20 cellular contexts compared by ENCODE assay signal in genomic region chr7:66198461-66198860, GRCh38. TPM values are rescaled to one million over a fixed set of nuclear protein-coding genes. Genes with fewer than 3 reads are reported as not detected.
DNase-seq lines count a peak whose midpoint lies in the region; ATAC-seq, FAIRE-seq and TF ChIP-seq lines count a peak whose summit lies in the region.
"Had no signal": no experiment of that assay in that cellular context is flagged by ENCODE, and none has a peak within 500 bp of the region (broad histone marks: within the 10 kb centered on the region; RNA-seq: fewer than 3 reads in every experiment).

No MANE protein-coding gene starts in this region.

- H2BK20ac ChIP-seq in H1 (ENCODE audit: low read length), result no peak overlapping the region

- H3K27ac Mint-ChIP-seq in activated naive CD4-positive, alpha-beta T cell treated with anti-CD3 and anti-CD28 coated beads, Interleukin-2, amount 50 U/mL, for 72 hours, result no peak overlapping the region
- H3K27ac Mint-ChIP-seq: CD14-positive monocyte had no signal

- no peaks in the 10 kb centered on the region for H3K9me3 ChIP-seq in right atrium auricular region
- H3K9me3 ChIP-seq in H1 (ENCODE audit: insufficient read depth in 2 of 2, low read depth in 1 of 2, low read length in 1 of 2), result no peaks in the 10 kb centered on the region
- H3K9me3 ChIP-seq in neuronal stem cell (replicated peaks in 1 of 2; ENCODE audit: control insufficient read depth in 2 of 2, insufficient read depth in 1 of 2, low read depth in 1 of 2, low read length in 2 of 2), result no peaks in the 10 kb centered on the region
- H3K9me3 ChIP-seq: Peyer's patch had no signal

- H3K36me3 Mint-ChIP-seq in activated naive CD4-positive, alpha-beta T cell treated with anti-CD3 and anti-CD28 coated beads, Interleukin-2, amount 50 U/mL, for 72 hours, result no peaks in the 10 kb centered on the region
- H3K36me3 Mint-ChIP-seq: CD14-positive monocyte had no signal

- H3K79me1 ChIP-seq in H1 (ENCODE audit: low read depth, low read length), result no peaks in the 10 kb centered on the region
- no peaks in the 10 kb centered on the region for H3K79me1 ChIP-seq in neuronal stem cell (ENCODE audit: low read depth, low read length)

- H3K23me2 ChIP-seq in H1 (ENCODE audit: low read depth, low read length), result no peaks in the 10 kb centered on the region

- H3K23ac ChIP-seq in H1 (ENCODE audit: insufficient read length) (no peak overlapping the region), neuronal stem cell (ENCODE audit: low read depth, low read length, poor library complexity) (no peak overlapping the region)

- no peak overlapping the region for H2BK120ac ChIP-seq in H1 (replicated peaks; ENCODE audit: low read depth, low read length)
- H2BK120ac ChIP-seq in neuronal stem cell (ENCODE audit: low read depth, low read length), result no peak overlapping the region

- no peak overlapping the region for H2AK5ac ChIP-seq in H1 (ENCODE audit: low read depth, low read length)
- H2AK5ac ChIP-seq in neuronal stem cell (ENCODE audit: low read depth, low read length), result no peak overlapping the region

- TF ChIP-seq POLR2A in H1 (IDR thresholded peaks at IDR 0.05; ENCODE audit: control extremely low read depth in 1 of 2, low read depth in 2 of 2, low read length in 2 of 2), result no peak

- H3K9ac ChIP-seq in H1 (replicated peaks in 1 of 4; ENCODE audit: extremely low read depth in 1 of 4, low read depth in 3 of 4, low read length in 3 of 4), result no peak overlapping the region
- no peak overlapping the region for H3K9ac ChIP-seq in neuronal stem cell (ENCODE audit: low read depth, low read length, poor library complexity)
- H3K9ac ChIP-seq: KMS-11 had no signal

- H3K27me3 ChIP-seq in right atrium auricular region (no peaks in the 10 kb centered on the region), H1 (replicated peaks in 1 of 4; ENCODE audit: control insufficient read depth in 3 of 4, extremely low read depth in 1 of 4, insufficient read depth in 3 of 4, low read length in 3 of 4) (no peaks in the 10 kb centered on the region), neuronal stem cell (ENCODE audit: control insufficient read depth in 3 of 3, insufficient read depth in 3 of 3, low read depth in 1 of 3, low read length in 3 of 3) (no peaks in the 10 kb centered on the region)
- H3K27me3 ChIP-seq: Peyer's patch had no signal

- no peaks in the 10 kb centered on the region for H3K4me1 ChIP-seq in right atrium auricular region
- no peaks in the 10 kb centered on the region for H3K4me1 ChIP-seq in H1 (replicated peaks in 1 of 4; ENCODE audit: control insufficient read depth in 3 of 4, insufficient read depth in 4 of 4, low read length in 3 of 4)
- H3K4me1 ChIP-seq in neuronal stem cell (ENCODE audit: control insufficient read depth in 2 of 2, insufficient read depth in 1 of 2, low read depth in 1 of 2, low read length in 2 of 2), result peaks cover 0 to 2% of the 10 kb centered on the region in 2 donors
- H3K4me1 ChIP-seq: Peyer's patch had no signal

- CTCF ChIA-PET in H1 (lab: Charles Lee; ENCODE audit: partially characterized antibody), result interaction anchor here (0.6 to 1.4 kb wide), 4 partner anchors 14 to 771 kb away, joined by 3 to 5 read pairs (median 4); no protein-coding TSS in a partner anchor

- DNase-seq in left ventricle myocardium superior (no peak), right atrium auricular region (ENCODE audit: low spot score) (no peak), H1 (ENCODE audit: low read depth in 1 of 2, low spot score in 2 of 2) (no peak), neuronal stem cell (ENCODE audit: low spot score) (no peak)
- DNase-seq in activated naive CD4-positive, alpha-beta T cell treated with anti-CD3 and anti-CD28 coated beads, Interleukin-2, amount 50 U/mL, for 72 hours (ENCODE audit: low spot score in 2 of 2), result no peak
- DNase-seq: AML-193, DMS 273 treated with DMSO at 0.1 percent for 48 hours, GF-D8, NCI-H1436 treated with DMSO at 0.1 percent for 48 hours, NCI-H2029 treated with DMSO at 0.1 percent for 48 hours, NCI-H510A, NCI-H82, Peyer's patch, SHP77 treated with DMSO at 0.1 percent for 48 hours had no signal

- TF ChIP-seq RAD21 in H1 (IDR thresholded peaks at IDR 0.05 in 1 of 2, conservative IDR thresholded peaks at IDR 0.05 in 1 of 2; ENCODE audit: low read depth in 2 of 2, low read length in 2 of 2), result no peak

- TF ChIP-seq CTCF in right atrium auricular region (IDR thresholded peaks at IDR 0.05) (no peak), H1 (IDR thresholded peaks at IDR 0.05; ENCODE audit: control extremely low read depth in 1 of 3, insufficient read depth in 1 of 3, low read depth in 1 of 3, low read length in 3 of 3) (no peak)

- H2BK12ac ChIP-seq in H1 (ENCODE audit: low read depth, low read length), result no peak overlapping the region
- no peak overlapping the region for H2BK12ac ChIP-seq in neuronal stem cell (ENCODE audit: low read length)

- H4K8ac ChIP-seq in H1 (ENCODE audit: extremely low read depth, insufficient read depth, low read length), result peak overlapping the region; percentile 63; the same call in 1 of the 2 replicates
- H4K8ac ChIP-seq in neuronal stem cell (ENCODE audit: low read depth, low read length), result no peak overlapping the region

- no peak overlapping the region for H4K5ac ChIP-seq in H1 (ENCODE audit: insufficient read length, low read depth, low read length)

- H3K14ac ChIP-seq in H1 (ENCODE audit: insufficient read length) (no peak overlapping the region), neuronal stem cell (ENCODE audit: low read length) (no peak overlapping the region)

- H3K9me3 Mint-ChIP-seq in activated naive CD4-positive, alpha-beta T cell treated with anti-CD3 and anti-CD28 coated beads, Interleukin-2, amount 50 U/mL, for 72 hours, result no peaks in the 10 kb centered on the region

- H3K27ac ChIP-seq in right atrium auricular region, result no peak overlapping the region
- H3K27ac ChIP-seq in H1 (ENCODE audit: low read depth, low read length), result no peak overlapping the region
- no peak overlapping the region for H3K27ac ChIP-seq in neuronal stem cell (replicated peaks; ENCODE audit: low read length)
- H3K27ac ChIP-seq: KMS-11, Peyer's patch had no signal

- H2BK15ac ChIP-seq in H1 (ENCODE audit: low read length) (no peak overlapping the region), neuronal stem cell (ENCODE audit: low read length) (no peak overlapping the region)

- H3K36me3 ChIP-seq in right atrium auricular region (no peaks in the 10 kb centered on the region), H1 (ENCODE audit: control insufficient read depth in 2 of 4, insufficient read depth in 4 of 4, low read length in 3 of 4) (no peaks in the 10 kb centered on the region), neuronal stem cell (replicated peaks in 1 of 2; ENCODE audit: control insufficient read depth in 2 of 2, insufficient read depth in 2 of 2, low read length in 2 of 2) (no peaks in the 10 kb centered on the region)
- H3K36me3 ChIP-seq: Peyer's patch had no signal

- H3K79me2 ChIP-seq in H1 (ENCODE audit: control insufficient read depth in 1 of 2, insufficient read depth in 2 of 2, low read length in 2 of 2), result no peaks in the 10 kb centered on the region

- FAIRE-seq in H1 (lab: Jason Lieb, UNC), result no peak
- FAIRE-seq: GM12891, GM18507 had no signal

- WGBS in H1 (ENCODE audit: extremely low coverage in 1 of 2, insufficient coverage in 1 of 2, insufficient read length in 1 of 2, insufficient replicate concordance in 2 of 2, low coverage in 1 of 2, low lambda C conversion rate in 2 of 2, missing lambda C conversion rate in 1 of 2), 2 experiments, result 100% methylated on average over 2 of the region's 2 CpGs; no CpG with 5 or more reads in 1 of the 2 experiments
- WGBS in neuronal stem cell (ENCODE audit: extremely low coverage in 2 of 2, insufficient read length in 2 of 2, insufficient replicate concordance in 1 of 2), 2 donors, result no CpG with 5 or more reads among the region's 2 CpGs

- H3K4me2 ChIP-seq in H1 (ENCODE audit: insufficient read depth in 1 of 2, low read depth in 2 of 2, low read length in 2 of 2) (no peak overlapping the region), neuronal stem cell (ENCODE audit: insufficient read depth, low read length, poor library complexity, severe bottlenecking) (no peak overlapping the region)
- H3K4me2 ChIP-seq: KMS-11 had no signal

- H2AFZ ChIP-seq in H1 (ENCODE audit: low read length), result peak overlapping the region; percentile 70
- H2AFZ ChIP-seq in neuronal stem cell (ENCODE audit: low read length), result peak overlapping the region; percentile 36

- H4K20me1 ChIP-seq in H1 (replicated peaks in 1 of 2; ENCODE audit: control insufficient read depth in 1 of 2, insufficient read depth in 2 of 2, low read length in 2 of 2), result no peaks in the 10 kb centered on the region

- H3K56ac ChIP-seq in H1 (replicated peaks; ENCODE audit: insufficient read length, low read depth, low read length), result no peak overlapping the region

- TF ChIP-seq EP300 in H1 (IDR thresholded peaks at IDR 0.05; ENCODE audit: borderline replicate concordance in 1 of 2, low read depth in 2 of 2, low read length in 2 of 2), result no peak

- H3K4ac ChIP-seq in H1 (replicated peaks; ENCODE audit: insufficient read length, low read depth, low read length) (no peak overlapping the region), neuronal stem cell (ENCODE audit: low read length) (no peak overlapping the region)

- H4K91ac ChIP-seq in H1 (replicated peaks; ENCODE audit: insufficient read length, low read length) (no peak overlapping the region), neuronal stem cell (ENCODE audit: low read depth, low read length, poor library complexity) (peak overlapping the region; percentile 72)

- intact Hi-C loops in left ventricle myocardium superior (cut with micrococcal nuclease), result no loop called here

- POLR2A ChIA-PET in H1 (lab: Charles Lee; ENCODE audit: partially characterized antibody), result interaction anchor here (0.7 kb wide), 1 partner anchor 19 kb away, joined by 3 read pairs; no protein-coding TSS in a partner anchor

- ATAC-seq in left ventricle myocardium superior (peak; percentile 55), HG02885 (IDR thresholded peaks at IDR 0.05; ENCODE audit: poor library complexity, unreplicated experiment) (no peak), HG03135 (IDR thresholded peaks at IDR 0.05; ENCODE audit: unreplicated experiment) (no peak)
- no peak for ATAC-seq in activated naive CD4-positive, alpha-beta T cell treated with anti-CD3 and anti-CD28 coated beads, Interleukin-2, amount 50 U/mL, for 72 hours

- H2BK5ac ChIP-seq in H1 (ENCODE audit: low read depth, low read length) (no peak overlapping the region), neuronal stem cell (ENCODE audit: low read length) (no peak overlapping the region)

- H3K4me3 ChIP-seq in right atrium auricular region, result no peak overlapping the region
- no peak overlapping the region for H3K4me3 ChIP-seq in H1 (ENCODE audit: extremely low read depth in 1 of 4, insufficient read depth in 2 of 4, low read depth in 3 of 4, low read length in 4 of 4)
- H3K4me3 ChIP-seq in neuronal stem cell (ENCODE audit: low read length in 2 of 2), result no peak overlapping the region
- H3K4me3 ChIP-seq: Peyer's patch had no signal

- H3K18ac ChIP-seq in H1 (ENCODE audit: extremely low read depth, low read length) (no peak overlapping the region), neuronal stem cell (ENCODE audit: low read length) (no peak overlapping the region)

RNA-seq across cellular contexts. Expression of gene TPST1, which starts 6.7 kb away (rescaled TPM):
- 6.0 TPM for total RNA-seq in left ventricle myocardium superior
- 1 to 10 TPM; 9.0 to 9.3 TPM for total RNA-seq in right atrium auricular region
- 14.9 and 18.4 TPM in 2 replicates for total RNA-seq in H1 (2021; fragmentation: NEBNext Ultra II Directional; extraction: Animal tissue kit (Norgen Biotek cat#: 25700))
- 8.2 and 8.6 TPM in 2 replicates for polyA plus RNA-seq in H1 (2011; rRNA removed)
- 12.8 TPM for polyA plus RNA-seq in H1 (2011; cell fraction: cytosol; rRNA removed)
- polyA plus RNA-seq in H1 (2011; cell fraction: nucleus; rRNA removed), result 11.5 TPM
- 10.6 to 15.3 TPM (median 12.7 TPM) in 4 replicates for polyA plus RNA-seq in H1 (2012, experiment 1 of 2)
- 4.2 TPM for polyA plus RNA-seq in H1 (2012, experiment 2 of 2)
- 17.5 TPM for polyA plus RNA-seq in H1 (2013, experiment 1 of 2)
- 17.6 TPM for polyA plus RNA-seq in H1 (2013, experiment 2 of 2)
- 49.6 and 52.9 TPM in 2 replicates for polyA minus RNA-seq in H1 (2011; rRNA and poly(A)+ RNA removed)
- polyA minus RNA-seq in H1 (2011; cell fraction: cytosol; rRNA and poly(A)+ RNA removed), result 15.6 TPM
- polyA minus RNA-seq in H1 (2011; cell fraction: nucleus; rRNA and poly(A)+ RNA removed), result 44.9 TPM
- polyA plus RNA-seq in neuronal stem cell (2013, experiment 1 of 2), result 16.1 TPM
- 16.3 TPM for polyA plus RNA-seq in neuronal stem cell (2013, experiment 2 of 2)
- 1 to 10 TPM; 1.6 to 4.4 TPM for total RNA-seq in activated naive CD4-positive, alpha-beta T cell treated with anti-CD3 and anti-CD28 coated beads, Interleukin-2, amount 50 U/mL, for 72 hours
